Comparison of ENCODE assay signal across 2 cellular contexts in the genomic region with DNA sequence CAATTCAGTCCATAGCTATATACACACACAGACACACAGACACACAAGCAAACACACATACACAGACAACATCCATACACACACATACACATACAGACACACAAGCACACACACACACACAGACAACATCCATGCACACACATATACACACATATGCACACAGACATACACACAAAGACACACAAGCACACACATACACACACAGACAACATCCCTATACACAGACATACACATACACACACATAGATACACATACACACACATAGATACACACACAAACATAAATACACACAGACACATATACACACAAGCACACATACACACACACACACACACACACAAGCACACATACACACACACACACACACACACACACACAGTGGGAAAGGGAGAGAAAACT.
A peak's percentile ranks its signal among the peaks of the same experiment; 100 is the strongest.
TF ChIP-seq lines count a peak whose summit lies in the region.

No MANE protein-coding gene starts in this region.

TF ChIP-seq in GM12891, 5 proteins besides CTCF, POLR2A, EP300 and RAD21 (continued from another document):
- TF ChIP-seq TAF1 (IDR thresholded peaks at IDR 0.05; ENCODE audit: low read depth, low read length) = no peak
TF ChIP-seq in GM12891: peak in this region for 0.

TF ChIP-seq in HEK293, 187 proteins besides CTCF, POLR2A, EP300 and RAD21:
- TF ChIP-seq, protein P1, sequence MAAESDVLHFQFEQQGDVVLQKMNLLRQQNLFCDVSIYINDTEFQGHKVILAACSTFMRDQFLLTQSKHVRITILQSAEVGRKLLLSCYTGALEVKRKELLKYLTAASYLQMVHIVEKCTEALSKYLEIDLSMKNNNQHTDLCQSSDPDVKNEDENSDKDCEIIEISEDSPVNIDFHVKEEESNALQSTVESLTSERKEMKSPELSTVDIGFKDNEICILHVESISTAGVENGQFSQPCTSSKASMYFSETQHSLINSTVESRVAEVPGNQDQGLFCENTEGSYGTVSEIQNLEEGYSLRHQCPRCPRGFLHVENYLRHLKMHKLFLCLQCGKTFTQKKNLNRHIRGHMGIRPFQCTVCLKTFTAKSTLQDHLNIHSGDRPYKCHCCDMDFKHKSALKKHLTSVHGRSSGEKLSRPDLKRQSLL (tag by site-specific recombination; IDR thresholded peaks at IDR 0.05) = no peak
- TF ChIP-seq, protein P2, sequence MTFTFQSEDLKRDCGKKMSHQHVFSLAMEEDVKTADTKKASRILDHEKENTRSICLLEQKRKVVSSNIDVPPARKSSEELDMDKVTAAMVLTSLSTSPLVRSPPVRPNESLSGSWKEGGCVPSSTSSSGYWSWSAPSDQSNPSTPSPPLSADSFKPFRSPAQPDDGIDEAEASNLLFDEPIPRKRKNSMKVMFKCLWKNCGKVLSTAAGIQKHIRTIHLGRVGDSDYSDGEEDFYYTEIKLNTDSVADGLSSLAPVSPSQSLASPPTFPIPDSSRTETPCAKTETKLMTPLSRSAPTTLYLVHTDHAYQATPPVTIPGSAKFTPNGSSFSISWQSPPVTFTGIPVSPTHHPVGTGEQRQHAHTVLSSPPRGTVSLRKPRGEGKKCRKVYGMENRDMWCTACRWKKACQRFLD (tag by site-specific recombination; IDR thresholded peaks at IDR 0.05) = no peak
- TF ChIP-seq, protein P3, sequence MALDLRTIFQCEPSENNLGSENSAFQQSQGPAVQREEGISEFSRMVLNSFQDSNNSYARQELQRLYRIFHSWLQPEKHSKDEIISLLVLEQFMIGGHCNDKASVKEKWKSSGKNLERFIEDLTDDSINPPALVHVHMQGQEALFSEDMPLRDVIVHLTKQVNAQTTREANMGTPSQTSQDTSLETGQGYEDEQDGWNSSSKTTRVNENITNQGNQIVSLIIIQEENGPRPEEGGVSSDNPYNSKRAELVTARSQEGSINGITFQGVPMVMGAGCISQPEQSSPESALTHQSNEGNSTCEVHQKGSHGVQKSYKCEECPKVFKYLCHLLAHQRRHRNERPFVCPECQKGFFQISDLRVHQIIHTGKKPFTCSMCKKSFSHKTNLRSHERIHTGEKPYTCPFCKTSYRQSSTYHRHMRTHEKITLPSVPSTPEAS (tag by site-specific recombination; IDR thresholded peaks at IDR 0.05) = peak; percentile 90
TF ChIP-seq in HEK293: peak in this region for 1.
